Comparison of ENCODE assay signal across 1 cellular context in the genomic region with DNA sequence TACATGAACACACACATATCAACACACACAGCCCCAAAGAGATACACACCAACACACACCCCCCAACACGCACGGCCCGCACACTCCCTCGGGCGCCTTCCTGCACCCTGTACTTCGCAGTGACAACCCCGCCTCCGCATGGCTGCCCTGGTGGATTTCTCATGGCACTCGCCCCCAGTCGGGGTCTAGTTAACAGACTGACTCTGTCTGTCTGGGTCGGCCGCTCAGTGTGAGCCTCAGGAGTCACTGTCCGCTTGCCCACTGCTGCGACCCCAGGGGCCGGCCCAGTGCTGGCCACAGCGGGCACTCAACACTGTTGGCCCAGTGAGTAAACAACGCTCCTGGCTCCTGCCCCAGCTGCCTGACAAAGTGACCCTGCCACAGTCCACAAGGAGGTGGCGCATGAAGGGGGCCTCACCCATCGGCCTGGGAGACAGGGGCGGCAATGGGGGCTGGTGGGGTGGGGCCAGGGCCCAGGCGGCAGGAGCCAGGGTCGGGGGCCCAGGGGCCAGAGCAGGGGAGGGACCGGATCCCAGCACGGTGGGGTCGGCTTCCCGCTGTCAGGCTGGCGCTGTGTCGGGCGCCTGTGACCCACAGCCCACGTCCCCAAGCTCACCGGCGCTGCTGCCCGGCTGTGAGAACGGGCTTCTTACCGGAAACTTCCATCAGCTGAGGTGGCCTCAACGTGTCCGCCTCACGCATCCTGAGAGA.
TF ChIP-seq lines count a peak whose summit lies in the region.

No MANE protein-coding gene starts in this region.

TF ChIP-seq in H1, 55 proteins besides CTCF, POLR2A, EP300 and RAD21:
- TF ChIP-seq, protein P1, sequence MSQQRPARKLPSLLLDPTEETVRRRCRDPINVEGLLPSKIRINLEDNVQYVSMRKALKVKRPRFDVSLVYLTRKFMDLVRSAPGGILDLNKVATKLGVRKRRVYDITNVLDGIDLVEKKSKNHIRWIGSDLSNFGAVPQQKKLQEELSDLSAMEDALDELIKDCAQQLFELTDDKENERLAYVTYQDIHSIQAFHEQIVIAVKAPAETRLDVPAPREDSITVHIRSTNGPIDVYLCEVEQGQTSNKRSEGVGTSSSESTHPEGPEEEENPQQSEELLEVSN (IDR thresholded peaks at IDR 0.05), result no peak
- TF ChIP-seq HDAC6 (IDR thresholded peaks at IDR 0.05; ENCODE audit: low read depth, low read length), result no peak
- TF ChIP-seq TBP (IDR thresholded peaks at IDR 0.05; ENCODE audit: low read depth, low read length), result no peak
- no peak for TF ChIP-seq GTF2F1 (IDR thresholded peaks at IDR 0.05; ENCODE audit: borderline replicate concordance, low read depth, low read length)
- no peak for TF ChIP-seq MAFK (IDR thresholded peaks at IDR 0.05; ENCODE audit: low read depth, low read length)
- no peak for TF ChIP-seq TAF1 (IDR thresholded peaks at IDR 0.05; ENCODE audit: low read depth, low read length)
- no peak for TF ChIP-seq GABPA (IDR thresholded peaks at IDR 0.05; ENCODE audit: borderline replicate concordance, insufficient read depth, low read length)
- no peak for TF ChIP-seq KDM1A (IDR thresholded peaks at IDR 0.05; ENCODE audit: borderline replicate concordance, low read length)
- no peak for TF ChIP-seq TEAD4 (IDR thresholded peaks at IDR 0.05; ENCODE audit: low read depth, low read length)
- TF ChIP-seq KDM5A (IDR thresholded peaks at IDR 0.05; ENCODE audit: low read length), result no peak
- TF ChIP-seq CTBP2 (IDR thresholded peaks at IDR 0.05; ENCODE audit: borderline replicate concordance, insufficient read depth, insufficient read length, low read length), result no peak
- TF ChIP-seq POLR2AphosphoS5 (IDR thresholded peaks at IDR 0.05; ENCODE audit: low read depth, low read length), result no peak
